Comparison of ENCODE assay signal across 1 cellular context in genomic region chr20:5945963-5946362, GRCh38.
TF ChIP-seq lines count a peak whose summit lies in the region.

No MANE protein-coding gene starts in this region.

TF ChIP-seq in K562, 482 proteins besides CTCF, POLR2A, EP300 and RAD21:
- TF ChIP-seq IFI16 (CRISPR knock-in tag; IDR thresholded peaks at IDR 0.05) (no peak), CBFA2T3 (IDR thresholded peaks at IDR 0.05) (peak; percentile 16; the same call in 1 of the 2 replicates), FOSL1 (tag; conservative IDR thresholded peaks at IDR 0.05) (peak; percentile 49; the same call in 1 of the 2 replicates)
